8 cellular contexts compared by ENCODE assay signal in genomic region chr6:161393839-161394364, GRCh38.
DNase-seq lines count a peak whose midpoint lies in the region; ATAC-seq and TF ChIP-seq lines count a peak whose summit lies in the region.

No MANE protein-coding gene starts in this region.

- no peaks in the 10 kb centered on the region for H3F3A ChIP-seq in SK-N-SH (replicated peaks; ENCODE audit: insufficient read depth)

- H3K4me3 ChIP-seq in ACC112 (ENCODE audit: low read depth, low read length) (peak overlapping the region; percentile 58), SK-N-SH (ENCODE audit: low read depth in 2 of 2, low read length in 1 of 2) (peak overlapping the region in 1 of 2 experiments; percentile 16; a peak in 1 of 4 replicates), body of pancreas (no peak overlapping the region)

- peak; percentile 78 for TF ChIP-seq CTCF in SK-N-SH (IDR thresholded peaks at IDR 0.05)
- TF ChIP-seq CTCF in body of pancreas (IDR thresholded peaks at IDR 0.05): peak; percentile 10 to 87 (median 72)

- H3K4me2 ChIP-seq in SK-N-SH: peak overlapping the region; percentile 53; the same call in 1 of the 2 replicates

- DNase-seq in NCI-H1105 (lab: John Stamatoyannopoulos, UW) (peak; percentile 89), SK-N-SH (peak; percentile 66), body of pancreas (peak; percentile 46 to 78 (median 54)), inferior parietal cortex (ENCODE audit: extremely low spot score) (peak; percentile 90)
- peak; percentile 70 for DNase-seq in stimulated activated CD4-positive, alpha-beta T cell treated with anti-CD3 and anti-CD28 coated beads, Interleukin-15, amount 100 ng/mL, for 24 hours

- H3K9me2 ChIP-seq in SK-N-SH: no peaks in the 10 kb centered on the region

- 10% methylated on average over 7 of the region's 7 CpGs for WGBS in SK-N-SH (ENCODE audit: low lambda C conversion rate)
- WGBS in body of pancreas, 2 donors: 10 to 13% methylated on average over 7 of the region's 7 CpGs

- intact Hi-C loops in body of pancreas (cut with DNase I): no loop called here

- no peaks in the 10 kb centered on the region for H3K79me2 ChIP-seq in ACC112 (ENCODE audit: control insufficient read depth, insufficient read depth, low read length, unreplicated experiment)
- no peaks in the 10 kb centered on the region for H3K79me2 ChIP-seq in SK-N-SH (ENCODE audit: insufficient read depth)

- H3K4me1 ChIP-seq in ACC112 (ENCODE audit: control insufficient read depth, insufficient read depth, low read length, unreplicated experiment): peaks cover 7% of the 10 kb centered on the region
- peaks cover 0 to 14% of the 10 kb centered on the region in 2 experiments; a peak in 1 of 4 replicates for H3K4me1 ChIP-seq in SK-N-SH (ENCODE audit: control insufficient read depth in 1 of 2, insufficient read depth in 2 of 2, low read depth in 1 of 2, low read length in 1 of 2)
- H3K4me1 ChIP-seq in body of pancreas: no peaks in the 10 kb centered on the region

- H3K27me3 ChIP-seq in ACC112 (ENCODE audit: insufficient read depth, low read length): no peaks in the 10 kb centered on the region
- 0 out of 2 replicates have a peak, but pooled peaks cover 4% of the 10 kb centered on the region for H3K27me3 ChIP-seq in SK-N-SH (ENCODE audit: insufficient read depth)
- H3K27me3 ChIP-seq in body of pancreas: no peaks in the 10 kb centered on the region

- H3K9me3 ChIP-seq in SK-N-SH (no peaks in the 10 kb centered on the region; the same call in 1 of the 2 replicates), body of pancreas (no peaks in the 10 kb centered on the region)

- TF ChIP-seq RAD21 in SK-N-SH (IDR thresholded peaks at IDR 0.05; ENCODE audit: low read length): peak; percentile 94

- no peak overlapping the region for H3K27ac ChIP-seq in ACC112 (ENCODE audit: low read depth, low read length)
- no peak overlapping the region for H3K27ac ChIP-seq in SK-N-SH (ENCODE audit: low read depth in 2 of 2, low read length in 1 of 2)
- no peak overlapping the region for H3K27ac ChIP-seq in body of pancreas

- H3K36me3 ChIP-seq in ACC112 (ENCODE audit: insufficient read depth, low read length) (no peaks in the 10 kb centered on the region), SK-N-SH (replicated peaks in 1 of 2; ENCODE audit: control insufficient read depth in 1 of 2, insufficient read depth in 2 of 2, low read length in 1 of 2) (no peaks in the 10 kb centered on the region), body of pancreas (replicated peaks in 1 of 2; ENCODE audit: insufficient read depth in 1 of 2, low read depth in 2 of 2) (no peaks in the 10 kb centered on the region)

- TF ChIP-seq POLR2A in body of pancreas (IDR thresholded peaks at IDR 0.05): no peak

- H4K20me1 ChIP-seq in SK-N-SH (ENCODE audit: insufficient read depth): no peaks in the 10 kb centered on the region

- H3K9ac ChIP-seq in SK-N-SH: no peak overlapping the region

- POLR2A ChIA-PET in SK-N-SH (lab: Yijun Ruan, JAX): no interaction called here

- H2AFZ ChIP-seq in ACC112 (ENCODE audit: low read length, unreplicated experiment) (peak overlapping the region; percentile 51), SK-N-SH (ENCODE audit: low read depth) (no peak overlapping the region)

- CTCF ChIA-PET in SK-N-SH (lab: Yijun Ruan, JAX): interaction anchor here (0.5 to 4.1 kb wide), 24 partner anchors 8 to 1448 kb away, joined by 3 to 52 read pairs (median 4); no protein-coding TSS in a partner anchor

- ATAC-seq in GM18498 (IDR thresholded peaks at IDR 0.05; ENCODE audit: unreplicated experiment): peak; percentile 100
- ATAC-seq in HG02840 (IDR thresholded peaks at IDR 0.05; ENCODE audit: low FRiP score, unreplicated experiment): peak; percentile 100
- peak; percentile 94 for ATAC-seq in body of pancreas

- TF ChIP-seq EP300 in SK-N-SH (IDR thresholded peaks at IDR 0.05; ENCODE audit: borderline replicate concordance in 1 of 2, low read depth in 1 of 2, low read length in 1 of 2): no peak

TF ChIP-seq in SK-N-SH, 30 proteins besides CTCF, POLR2A, EP300 and RAD21:
- TF ChIP-seq, protein P1, sequence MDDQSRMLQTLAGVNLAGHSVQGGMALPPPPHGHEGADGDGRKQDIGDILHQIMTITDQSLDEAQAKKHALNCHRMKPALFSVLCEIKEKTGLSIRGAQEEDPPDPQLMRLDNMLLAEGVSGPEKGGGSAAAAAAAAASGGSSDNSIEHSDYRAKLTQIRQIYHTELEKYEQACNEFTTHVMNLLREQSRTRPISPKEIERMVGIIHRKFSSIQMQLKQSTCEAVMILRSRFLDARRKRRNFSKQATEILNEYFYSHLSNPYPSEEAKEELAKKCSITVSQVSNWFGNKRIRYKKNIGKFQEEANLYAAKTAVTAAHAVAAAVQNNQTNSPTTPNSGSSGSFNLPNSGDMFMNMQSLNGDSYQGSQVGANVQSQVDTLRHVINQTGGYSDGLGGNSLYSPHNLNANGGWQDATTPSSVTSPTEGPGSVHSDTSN (IDR thresholded peaks at IDR 0.05): peak; percentile 77
- TF ChIP-seq MXI1 (IDR thresholded peaks at IDR 0.05; ENCODE audit: low read depth, low read length) (no peak), FOSL2 (IDR thresholded peaks at IDR 0.05; ENCODE audit: borderline replicate concordance, low read depth) (peak; percentile 84), RFX5 (IDR thresholded peaks at IDR 0.05; ENCODE audit: low read length) (no peak), NRF1 (IDR thresholded peaks at IDR 0.05; ENCODE audit: low read depth, low read length) (no peak), REST (IDR thresholded peaks at IDR 0.05; ENCODE audit: low read depth, low read length) (no peak), YY1 (IDR thresholded peaks at IDR 0.05; ENCODE audit: low read depth) (no peak), RCOR1 (IDR thresholded peaks at IDR 0.05; ENCODE audit: low read length) (no peak), JUND (IDR thresholded peaks at IDR 0.05) (peak; percentile 82), SMC3 (IDR thresholded peaks at IDR 0.05; ENCODE audit: low read depth, low read length) (peak; percentile 69)
